17 cellular contexts compared by ENCODE assay signal in the genomic region with DNA sequence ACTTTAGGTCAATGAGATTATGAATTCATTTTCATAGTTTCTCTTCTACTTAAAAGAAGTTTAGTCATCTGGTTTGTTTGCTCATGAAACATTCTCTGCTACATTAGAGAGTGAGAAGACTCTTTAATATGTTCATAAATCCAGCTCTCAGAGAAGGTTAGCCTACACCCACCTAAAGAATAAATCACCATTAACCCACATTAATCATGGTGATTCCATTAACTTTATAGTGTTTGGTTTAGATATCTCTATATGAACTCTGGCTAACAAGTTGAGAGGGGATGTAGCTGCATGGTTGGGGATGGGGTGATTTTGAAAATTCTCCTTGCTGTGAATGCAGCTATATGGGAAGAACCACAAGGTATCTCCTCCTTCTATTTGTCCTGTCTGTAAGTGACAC. TPM values are rescaled to one million over a fixed set of nuclear protein-coding genes. Genes with fewer than 3 reads are reported as not detected.
A peak's percentile ranks its signal among the peaks of the same experiment; 100 is the strongest.
DNase-seq lines count a peak whose midpoint lies in the region; ATAC-seq, FAIRE-seq and TF ChIP-seq lines count a peak whose summit lies in the region.
"Had no signal": no experiment of that assay in that cellular context is flagged by ENCODE, and none has a peak within 500 bp of the region (broad histone marks: within the 10 kb centered on the region; RNA-seq: fewer than 3 reads in every experiment).

No MANE protein-coding gene starts in this region.

- intact Hi-C loops in right lobe of liver (cut with DNase I) (no loop called here), kidney (cut with DNase I) (no loop called here)

- peak overlapping the region; percentile 92 for H3K27ac ChIP-seq in RWPE2 (ENCODE audit: poor library complexity, severe bottlenecking)
- H3K27ac ChIP-seq in right lobe of liver, result peak overlapping the region; percentile 86 to 94 (median 93)
- peak overlapping the region; percentile 33 for H3K27ac ChIP-seq in skeletal muscle tissue (ENCODE audit: low read depth, low read length)
- no peak overlapping the region for H3K27ac ChIP-seq in kidney (ENCODE audit: low read depth in 2 of 2, low read length in 2 of 2)
- H3K27ac ChIP-seq: SJCRH30 had no signal

- FAIRE-seq in kidney (lab: Jason Lieb, UNC), result no peak

- H3K9me3 ChIP-seq in RWPE2 (ENCODE audit: severe bottlenecking) (no peaks in the 10 kb centered on the region), right lobe of liver (no peaks in the 10 kb centered on the region), skeletal muscle tissue (ENCODE audit: control insufficient read depth in 3 of 3, low read length in 3 of 3) (no peaks in the 10 kb centered on the region), kidney (ENCODE audit: control insufficient read depth in 1 of 2, low read length in 2 of 2) (no peaks in the 10 kb centered on the region)
- H3K9me3 ChIP-seq: SJCRH30 had no signal

- no peaks in the 10 kb centered on the region for H3K27me3 Mint-ChIP-seq in stimulated activated memory B cell treated with anti-CD40 and anti-IgM and Interleukin-4, amounts not matched to agents 10 μg/mL and 1 μg/mL and 100 μg/mL, for 72 hours
- H3K27me3 Mint-ChIP-seq: activated B cell treated with CpG ODN at 0.5 μM for 24 hours had no signal

- H3K4me1 Mint-ChIP-seq in stimulated activated memory B cell treated with anti-CD40 and anti-IgM and Interleukin-4, amounts not matched to agents 10 μg/mL and 1 μg/mL and 100 μg/mL, for 72 hours, result no peaks in the 10 kb centered on the region
- H3K4me1 Mint-ChIP-seq: activated B cell treated with CpG ODN at 0.5 μM for 24 hours; naive thymus-derived CD4-positive, alpha-beta T cell had no signal

- DNase-seq in RWPE2 (ENCODE audit: low spot score) (no peak), right lobe of liver (no peak), kidney (no peak), NCI-H1694 treated with DMSO at 0.1 percent for 48 hours (lab: John Stamatoyannopoulos, UW) (no peak)
- no peak for DNase-seq in stimulated activated naive CD4-positive, alpha-beta T cell (lab: John Stamatoyannopoulos, UW)
- DNase-seq: activated B cell treated with CpG ODN at 0.5 μM for 24 hours; amniotic stem cell; cerebellar nuclear complex; left colon; naive thymus-derived CD4-positive, alpha-beta T cell; NCI-H2081; NCI-H524; SJCRH30 had no signal

- no peaks in the 10 kb centered on the region for H3K9me3 Mint-ChIP-seq in stimulated activated memory B cell treated with anti-CD40 and anti-IgM and Interleukin-4, amounts not matched to agents 10 μg/mL and 1 μg/mL and 100 μg/mL, for 72 hours
- H3K9me3 Mint-ChIP-seq: activated B cell treated with CpG ODN at 0.5 μM for 24 hours; activated T-helper 2 cell treated with anti-CD3 and anti-CD28 coated beads, Interferon-gamma antibody, Interleukin-2, Interleukin-4, amounts not matched to agents 10 μg/mL and 5 μg/mL and 100 μg/mL, durations not matched to agents 14 hours and 24 hours and 36 hours; naive thymus-derived CD4-positive, alpha-beta T cell had no signal

- H3K36me3 Mint-ChIP-seq in stimulated activated memory B cell treated with anti-CD40 and anti-IgM and Interleukin-4, amounts not matched to agents 10 μg/mL and 1 μg/mL and 100 μg/mL, for 72 hours, result no peaks in the 10 kb centered on the region
- H3K36me3 Mint-ChIP-seq: naive thymus-derived CD4-positive, alpha-beta T cell had no signal

- H3K4me1 ChIP-seq in RWPE2 (ENCODE audit: insufficient read depth, poor library complexity, severe bottlenecking) (peaks cover 93% of the 10 kb centered on the region), right lobe of liver (peaks cover 0 to 75% (median 14%) of the 10 kb centered on the region in 4 donors), skeletal muscle tissue (ENCODE audit: control insufficient read depth in 3 of 3, insufficient read depth in 3 of 3, low read length in 3 of 3) (peaks cover 4 to 19% (median 8%) of the 10 kb centered on the region in 3 donors), kidney (ENCODE audit: control insufficient read depth in 1 of 2, insufficient read depth in 1 of 2, low read depth in 1 of 2, low read length in 2 of 2) (peaks cover 3 to 12% of the 10 kb centered on the region in 2 donors)

- no peak overlapping the region for H3K27ac Mint-ChIP-seq in stimulated activated memory B cell treated with anti-CD40 and anti-IgM and Interleukin-4, amounts not matched to agents 10 μg/mL and 1 μg/mL and 100 μg/mL, for 72 hours
- H3K27ac Mint-ChIP-seq: activated B cell treated with CpG ODN at 0.5 μM for 24 hours; activated T-helper 2 cell treated with anti-CD3 and anti-CD28 coated beads, Interferon-gamma antibody, Interleukin-2, Interleukin-4, amounts not matched to agents 10 μg/mL and 5 μg/mL and 100 μg/mL, durations not matched to agents 14 hours and 24 hours and 36 hours; naive thymus-derived CD4-positive, alpha-beta T cell had no signal

- no peak overlapping the region for H3K4me3 Mint-ChIP-seq in stimulated activated memory B cell treated with anti-CD40 and anti-IgM and Interleukin-4, amounts not matched to agents 10 μg/mL and 1 μg/mL and 100 μg/mL, for 72 hours
- H3K4me3 Mint-ChIP-seq: activated B cell treated with CpG ODN at 0.5 μM for 24 hours; naive thymus-derived CD4-positive, alpha-beta T cell had no signal

- ATAC-seq in GM18868 (IDR thresholded peaks at IDR 0.05; ENCODE audit: unreplicated experiment), result peak; percentile 52
- ATAC-seq in RWPE2 (ENCODE audit: low read depth), result no peak
- no peak for ATAC-seq in right lobe of liver
- ATAC-seq in stimulated activated memory B cell treated with anti-CD40 and anti-IgM and Interleukin-4, amounts not matched to agents 10 μg/mL and 1 μg/mL and 100 μg/mL, for 72 hours, result no peak
- ATAC-seq: left colon; naive thymus-derived CD4-positive, alpha-beta T cell had no signal

- H3K9ac ChIP-seq in skeletal muscle tissue (ENCODE audit: low read depth in 1 of 3, low read length in 3 of 3) (no peak overlapping the region), kidney (ENCODE audit: low read length in 2 of 2) (no peak overlapping the region)

- H3K36me3 ChIP-seq in RWPE2 (ENCODE audit: low read depth) (no peaks in the 10 kb centered on the region), right lobe of liver (no peaks in the 10 kb centered on the region), skeletal muscle tissue (ENCODE audit: control insufficient read depth in 3 of 3, insufficient read depth in 3 of 3, low read length in 3 of 3) (no peaks in the 10 kb centered on the region), kidney (ENCODE audit: control insufficient read depth in 1 of 2, insufficient read depth in 2 of 2, low read length in 2 of 2) (no peaks in the 10 kb centered on the region)

- H3K27me3 ChIP-seq in RWPE2 (ENCODE audit: insufficient read depth, poor library complexity, severe bottlenecking), result no peaks in the 10 kb centered on the region
- no peaks in the 10 kb centered on the region for H3K27me3 ChIP-seq in right lobe of liver
- no peaks in the 10 kb centered on the region for H3K27me3 ChIP-seq in skeletal muscle tissue (ENCODE audit: control insufficient read depth in 3 of 3, insufficient read depth in 3 of 3, low read length in 3 of 3)
- H3K27me3 ChIP-seq: SJCRH30 had no signal

- TF ChIP-seq CTCF in RWPE2 (IDR thresholded peaks at IDR 0.05; ENCODE audit: poor library complexity, severe bottlenecking), result no peak
- no peak for TF ChIP-seq CTCF in right lobe of liver (IDR thresholded peaks at IDR 0.05)
- TF ChIP-seq CTCF in kidney (IDR thresholded peaks at IDR 0.05; ENCODE audit: borderline replicate concordance, extremely low read depth, insufficient read depth), result no peak

- TF ChIP-seq POLR2A in right lobe of liver (IDR thresholded peaks at IDR 0.05), result no peak

- H3K4me3 ChIP-seq in RWPE2 (ENCODE audit: severe bottlenecking) (no peak overlapping the region), right lobe of liver (peak overlapping the region in 1 of 3 donors; percentile 2), skeletal muscle tissue (ENCODE audit: low read length in 3 of 3) (no peak overlapping the region), kidney (ENCODE audit: low read length in 2 of 2) (no peak overlapping the region)
- H3K4me3 ChIP-seq: SJCRH30 had no signal

RNA-seq across cellular contexts. Expression of a gene that starts 10.7 kb away (rescaled TPM):
- total RNA-seq in right lobe of liver (100 to 1,000 TPM; 145 to 223 (median 189) TPM), skeletal muscle tissue (47.0 TPM), kidney (266 TPM)
- 26.2 TPM for polyA plus RNA-seq in kidney (ENCODE audit: insufficient read depth, low read depth, low replicate concordance)
- total RNA-seq: activated B cell treated with CpG ODN at 0.5 μM for 24 hours had no signal
- polyA plus RNA-seq: naive thymus-derived CD4-positive, alpha-beta T cell had no signal

Comparison
In these comparisons a context has a peak if more than half of its experiments do, and no peak if none do; other contexts are left out.
1. H3K27ac ChIP-seq: peak in RWPE2 (single experiment), right lobe of liver (3 of 3) and skeletal muscle tissue (single experiment); none in kidney (0 of 2).